In the genomic region with DNA sequence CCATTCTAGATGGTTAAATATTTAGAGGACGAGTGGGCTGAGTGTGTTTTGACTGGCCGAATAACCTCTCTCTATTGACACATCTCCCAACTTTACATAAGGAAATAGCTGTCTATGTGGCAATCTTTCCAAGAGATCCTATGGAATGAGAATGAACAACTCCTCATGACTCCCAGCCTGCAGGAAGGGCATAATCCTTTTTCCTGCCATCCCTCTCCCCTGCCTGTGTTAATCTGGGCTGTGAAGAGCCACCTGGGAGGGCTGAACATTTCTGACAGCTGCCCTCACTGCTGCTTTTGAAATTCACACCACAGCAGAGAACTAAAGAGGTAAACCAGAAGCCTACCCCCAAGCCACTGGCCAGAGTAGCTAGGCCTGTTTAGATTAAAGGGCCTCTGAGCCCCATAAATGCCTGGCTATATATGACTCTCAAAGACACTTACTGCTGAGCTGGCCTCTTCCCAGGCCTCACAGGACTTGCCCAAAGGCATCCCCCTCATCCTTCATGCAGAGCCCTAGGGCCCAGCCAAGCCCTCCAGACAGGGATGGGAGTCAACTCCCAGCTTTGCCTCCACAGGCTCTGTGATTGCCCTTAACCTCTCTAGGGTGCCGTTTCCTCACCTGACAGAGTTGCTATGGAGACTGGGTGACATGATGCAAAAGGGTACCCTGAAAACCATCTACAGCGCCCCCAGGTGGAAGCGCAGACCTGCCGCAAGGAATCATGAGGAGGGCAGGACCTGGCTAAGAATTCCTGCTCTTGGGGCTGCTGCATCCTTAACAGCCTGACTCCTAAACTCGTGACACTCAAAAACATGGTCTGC, we compare ENCODE assay signal across 9 cellular contexts. TPM values are rescaled to one million over a fixed set of nuclear protein-coding genes. Genes with fewer than 3 reads are reported as not detected.
A peak's percentile ranks its signal among the peaks of the same experiment; 100 is the strongest.
DNase-seq lines count a peak whose midpoint lies in the region; ATAC-seq, FAIRE-seq and TF ChIP-seq lines count a peak whose summit lies in the region.
"Had no signal": no experiment of that assay in that cellular context is flagged by ENCODE, and none has a peak within 500 bp of the region (broad histone marks: within the 10 kb centered on the region; RNA-seq: fewer than 3 reads in every experiment).

No MANE protein-coding gene starts in this region.

- H3K27ac ChIP-seq in endothelial cell of umbilical vein (ENCODE audit: insufficient read depth, low read depth, low read length): no peak overlapping the region

- H3K9me1 ChIP-seq in endothelial cell of umbilical vein (replicated peaks; ENCODE audit: control insufficient read depth, extremely low read depth, insufficient read depth, low read length): no peaks in the 10 kb centered on the region

- H3K4me2 ChIP-seq in endothelial cell of umbilical vein (ENCODE audit: insufficient read depth, low read length): no peak overlapping the region

- POLR2A ChIA-PET in endothelial cell of umbilical vein (lab: Charles Lee): no interaction called here

- H4K20me1 ChIP-seq in endothelial cell of umbilical vein (replicated peaks; ENCODE audit: control insufficient read depth, extremely low read depth, insufficient read depth, low read length): no peaks in the 10 kb centered on the region

- CTCF ChIA-PET in endothelial cell of umbilical vein (lab: Charles Lee): interaction anchor here (0.6 to 2.3 kb wide), 7 partner anchors 14 to 321 kb away, joined by 3 to 14 read pairs (median 3); no protein-coding TSS in a partner anchor

- no peak for TF ChIP-seq CTCF in LNCaP clone FGC (IDR thresholded peaks at IDR 0.05; ENCODE audit: control insufficient read depth, extremely low read depth, insufficient read depth)
- peak; percentile 24 to 28 for TF ChIP-seq CTCF in endothelial cell of umbilical vein (IDR thresholded peaks at IDR 0.05; ENCODE audit: extremely low read depth in 1 of 2, insufficient read depth in 1 of 2, low read depth in 1 of 2, low read length in 2 of 2)
- peak; percentile 27 for TF ChIP-seq CTCF in progenitor cell of endocrine pancreas (IDR thresholded peaks at IDR 0.05; ENCODE audit: unreplicated experiment)

- H3K4me3 ChIP-seq in LNCaP clone FGC (ENCODE audit: low read depth, low read length) (no peak overlapping the region), endothelial cell of umbilical vein (replicated peaks in 1 of 3; ENCODE audit: insufficient read depth in 1 of 3, low read depth in 1 of 3, low read length in 3 of 3) (no peak overlapping the region)
- H3K4me3 ChIP-seq: ovary had no signal

- BruUV-seq in endothelial cell of umbilical vein (replicated peaks; lab: Mats Ljungman, UMichigan): no TSS peak

- no peaks in the 10 kb centered on the region for H3K79me2 ChIP-seq in endothelial cell of umbilical vein (ENCODE audit: control insufficient read depth, insufficient read depth, low read length)

- H3K27me3 ChIP-seq in endothelial cell of umbilical vein (ENCODE audit: control insufficient read depth in 2 of 2, insufficient read depth in 2 of 2, low read length in 2 of 2): no peaks in the 10 kb centered on the region
- H3K27me3 ChIP-seq: ovary had no signal

- H3K9me3 ChIP-seq in endothelial cell of umbilical vein (replicated peaks; ENCODE audit: control insufficient read depth, insufficient read depth, low read length): no peaks in the 10 kb centered on the region
- H3K9me3 ChIP-seq: ovary had no signal

- no peaks in the 10 kb centered on the region for H3K4me1 ChIP-seq in endothelial cell of umbilical vein (ENCODE audit: control insufficient read depth, extremely low read depth, insufficient read depth, low read length)

- dilution Hi-C loops in endothelial cell of umbilical vein (cut with MboI; ENCODE audit: extremely low pct_ligation_motif_present, low sequenced_read_pairs): no loop called here

- FAIRE-seq in endothelial cell of umbilical vein (lab: Jason Lieb, UNC): no peak

- TF ChIP-seq POLR2A in endothelial cell of umbilical vein (IDR thresholded peaks at IDR 0.05; ENCODE audit: low read depth, low read length): no peak

- no peak overlapping the region for H3K4me3 Mint-ChIP-seq in progenitor cell of endocrine pancreas (ENCODE audit: low read depth)

- DNase-seq in activated CD4-positive, alpha-beta T cell treated with anti-CD3 and anti-CD28 coated beads, Interleukin-2, amount 50 U/mL, for 48 hours: peak; percentile 30 to 32
- DNase-seq in activated CD4-positive, alpha-beta T cell treated with anti-CD3 and anti-CD28 coated beads, Interleukin-2, amount 50 U/mL, for 4 hours: no peak
- peak; percentile 90 for DNase-seq in LNCaP clone FGC (ENCODE audit: low read depth)
- DNase-seq in endothelial cell of umbilical vein (ENCODE audit: low read depth, low spot score): no peak
- DNase-seq in progenitor cell of endocrine pancreas (ENCODE audit: low spot score, unreplicated experiment): no peak
- DNase-seq in NCI-H2081 treated with DMSO at 0.1 percent for 48 hours (lab: John Stamatoyannopoulos, UW): no peak
- no peak for DNase-seq in NCI-H187 (lab: John Stamatoyannopoulos, UW)

- H3K9me3 Mint-ChIP-seq in progenitor cell of endocrine pancreas (ENCODE audit: low read depth): no peaks in the 10 kb centered on the region

- no peaks in the 10 kb centered on the region for H3K27me3 Mint-ChIP-seq in progenitor cell of endocrine pancreas

- H2AFZ ChIP-seq in endothelial cell of umbilical vein (ENCODE audit: low read depth, low read length): no peak overlapping the region

- H3K27ac Mint-ChIP-seq in progenitor cell of endocrine pancreas: no peak overlapping the region

- peaks cover 3% of the 10 kb centered on the region for H3K4me1 Mint-ChIP-seq in progenitor cell of endocrine pancreas (ENCODE audit: low read depth)

- no peak overlapping the region for H3K9ac ChIP-seq in endothelial cell of umbilical vein (replicated peaks; ENCODE audit: extremely low read depth, insufficient read depth, low read length)

- intact Hi-C loops in endothelial cell of umbilical vein (cut with micrococcal nuclease): no loop called here

- no peak for ATAC-seq in GM18861 (IDR thresholded peaks at IDR 0.05; ENCODE audit: unreplicated experiment)

- H3K36me3 ChIP-seq in endothelial cell of umbilical vein (ENCODE audit: control insufficient read depth in 2 of 2, extremely low read depth in 1 of 2, insufficient read depth in 2 of 2, low read length in 2 of 2): peaks cover 5 to 15% of the 10 kb centered on the region in 2 experiments
- H3K36me3 ChIP-seq: ovary had no signal

- H3K36me3 Mint-ChIP-seq in progenitor cell of endocrine pancreas (ENCODE audit: insufficient read depth): peaks cover 18% of the 10 kb centered on the region

TF ChIP-seq in endothelial cell of umbilical vein, 7 proteins besides CTCF, POLR2A, EP300 and RAD21:
- no peak for TF ChIP-seq EZH2 (IDR thresholded peaks at IDR 0.05; ENCODE audit: borderline replicate concordance, low read depth, low read length, severe bottlenecking)
- TF ChIP-seq POLR2AphosphoS5 (IDR thresholded peaks at IDR 0.05; ENCODE audit: insufficient read depth, low read depth, low read length): no peak
- TF ChIP-seq, protein P1, sequence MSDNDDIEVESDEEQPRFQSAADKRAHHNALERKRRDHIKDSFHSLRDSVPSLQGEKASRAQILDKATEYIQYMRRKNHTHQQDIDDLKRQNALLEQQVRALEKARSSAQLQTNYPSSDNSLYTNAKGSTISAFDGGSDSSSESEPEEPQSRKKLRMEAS (IDR thresholded peaks at IDR 0.05; ENCODE audit: insufficient read depth, insufficient read length): no peak
- TF ChIP-seq GATA2 (IDR thresholded peaks at IDR 0.05; ENCODE audit: insufficient read depth, insufficient read length, low read depth, low read length): no peak

RNA-seq across cellular contexts. Expression of gene LDLRAP1, which starts 42.0 kb away (rescaled TPM):
- 20.8 and 24.7 TPM in 2 replicates for total RNA-seq in endothelial cell of umbilical vein
- 23.1 and 23.6 TPM in 2 replicates for polyA plus RNA-seq in endothelial cell of umbilical vein
- 22.0 and 22.9 TPM in 2 replicates for polyA plus RNA-seq in endothelial cell of umbilical vein (2011; cell fraction: cytosol; rRNA removed)
- 27.0 and 29.1 TPM in 2 replicates for polyA plus RNA-seq in endothelial cell of umbilical vein (2011; cell fraction: nucleus; rRNA removed)
- polyA plus RNA-seq in endothelial cell of umbilical vein (2012): 13.5 and 14.5 TPM in 2 replicates
- 19.0 and 19.5 TPM in 2 replicates for polyA minus RNA-seq in endothelial cell of umbilical vein
- polyA minus RNA-seq in endothelial cell of umbilical vein (2011; cell fraction: cytosol; rRNA and poly(A)+ RNA removed): 12.2 TPM
- 8.3 and 8.6 TPM in 2 replicates for polyA minus RNA-seq in endothelial cell of umbilical vein (2011; cell fraction: nucleus; rRNA and poly(A)+ RNA removed)
- 12.7 and 13.3 TPM in 2 replicates for total RNA-seq in progenitor cell of endocrine pancreas

Comparison
In these comparisons a context has a peak if more than half of its experiments do, and no peak if none do; other contexts are left out.
1. DNase-seq: peak in activated CD4-positive, alpha-beta T cell treated with anti-CD3 and anti-CD28 coated beads, Interleukin-2, amount 50 U/mL, for 48 hours (2 of 2) and LNCaP clone FGC (single experiment); none in activated CD4-positive, alpha-beta T cell treated with anti-CD3 and anti-CD28 coated beads, Interleukin-2, amount 50 U/mL, for 4 hours (0 of 2), endothelial cell of umbilical vein (single experiment), progenitor cell of endocrine pancreas (single experiment), NCI-H2081 treated with DMSO at 0.1 percent for 48 hours (single experiment) and NCI-H187 (0 of 2).